ENCODE assay signal across 19 cellular contexts in genomic region chr12:75709474-75709873, GRCh38.
"Had no signal": no experiment of that assay in that cellular context is flagged by ENCODE, and none has a peak within 500 bp of the region (broad histone marks: within the 10 kb centered on the region; RNA-seq: fewer than 3 reads in every experiment).

No MANE protein-coding gene starts in this region.

- DNase-seq: activated CD4-positive, alpha-beta T cell treated with anti-CD3 and anti-CD28 coated beads, Interleukin-2, amount 50 U/mL, for 1 hour; activated CD4-positive, CD25-positive, alpha-beta regulatory T cell treated with anti-CD3 and anti-CD28 coated beads, Interleukin-2, amount 50 U/mL, for 72 hours; activated CD8-positive, alpha-beta T cell treated with anti-CD3 and anti-CD28 coated beads, Interleukin-2, amount 10 ng/mL, durations not matched to agents 7 days and 5 days; colonic mucosa; head of caudate nucleus; islet precursor cell; mammary epithelial cell; nephron progenitor cell; occipital lobe; sigmoid colon; stimulated activated CD4-positive, alpha-beta T cell treated with anti-CD3 and anti-CD28 coated beads, Interleukin-4, amount 100 ng/mL, for 1 hour; stimulated activated naive CD4-positive, alpha-beta T cell; testis had no signal

- H3K4me3 Mint-ChIP-seq: activated CD8-positive, alpha-beta T cell treated with anti-CD3 and anti-CD28 coated beads, Interleukin-2, amount 10 ng/mL, durations not matched to agents 7 days and 5 days; activated T-helper 1 cell treated with anti-CD3 and anti-CD28 coated beads, Interleukin-12 subunit alpha, Interleukin-12 subunit beta, Interleukin-2, Interleukin-4 antibody, amounts not matched to agents 30 ng/mL and 10 ng/mL and 1 ng/mL, durations not matched to agents 14 hours and 24 hours and 36 hours; nephron progenitor cell; type B pancreatic cell had no signal

- H3K36me3 ChIP-seq: breast epithelium, colonic mucosa, gastroesophageal sphincter, sigmoid colon, vagina had no signal

- H3K27me3 Mint-ChIP-seq: type B pancreatic cell had no signal

- H3K9me3 Mint-ChIP-seq: activated naive CD4-positive, alpha-beta T cell treated with anti-CD3 and anti-CD28 coated beads, Interleukin-2, amount 50 U/mL, for 72 hours; activated T-helper 1 cell treated with anti-CD3 and anti-CD28 coated beads, Interleukin-12 subunit alpha, Interleukin-12 subunit beta, Interleukin-2, Interleukin-4 antibody, amounts not matched to agents 30 ng/mL and 10 ng/mL and 1 ng/mL, durations not matched to agents 14 hours and 24 hours and 36 hours; nephron progenitor cell had no signal

- ATAC-seq: activated CD8-positive, alpha-beta T cell treated with anti-CD3 and anti-CD28 coated beads, Interleukin-2, amount 10 ng/mL, durations not matched to agents 7 days and 5 days; activated naive CD4-positive, alpha-beta T cell treated with anti-CD3 and anti-CD28 coated beads, Interleukin-2, amount 50 U/mL, for 72 hours; gastroesophageal sphincter had no signal

- H3K27ac ChIP-seq: breast epithelium, colonic mucosa, gastroesophageal sphincter, sigmoid colon, vagina had no signal

- H3K27me3 ChIP-seq: breast epithelium, colonic mucosa, gastroesophageal sphincter, sigmoid colon, testis, vagina had no signal

- H3K36me3 Mint-ChIP-seq: activated naive CD4-positive, alpha-beta T cell treated with anti-CD3 and anti-CD28 coated beads, Interleukin-2, amount 50 U/mL, for 72 hours; type B pancreatic cell had no signal

- H3K4me3 ChIP-seq: breast epithelium, colonic mucosa, gastroesophageal sphincter, sigmoid colon, testis, vagina had no signal

- H3K4me1 ChIP-seq: breast epithelium, colonic mucosa had no signal

- H3K9me3 ChIP-seq: breast epithelium, colonic mucosa, gastroesophageal sphincter, sigmoid colon, testis, vagina had no signal

- H3K27ac Mint-ChIP-seq: activated CD8-positive, alpha-beta T cell treated with anti-CD3 and anti-CD28 coated beads, Interleukin-2, amount 10 ng/mL, durations not matched to agents 7 days and 5 days; activated naive CD4-positive, alpha-beta T cell treated with anti-CD3 and anti-CD28 coated beads, Interleukin-2, amount 50 U/mL, for 72 hours; activated T-helper 1 cell treated with anti-CD3 and anti-CD28 coated beads, Interleukin-12 subunit alpha, Interleukin-12 subunit beta, Interleukin-2, Interleukin-4 antibody, amounts not matched to agents 30 ng/mL and 10 ng/mL and 1 ng/mL, durations not matched to agents 14 hours and 24 hours and 36 hours; nephron progenitor cell; type B pancreatic cell had no signal
